In the genomic region with DNA sequence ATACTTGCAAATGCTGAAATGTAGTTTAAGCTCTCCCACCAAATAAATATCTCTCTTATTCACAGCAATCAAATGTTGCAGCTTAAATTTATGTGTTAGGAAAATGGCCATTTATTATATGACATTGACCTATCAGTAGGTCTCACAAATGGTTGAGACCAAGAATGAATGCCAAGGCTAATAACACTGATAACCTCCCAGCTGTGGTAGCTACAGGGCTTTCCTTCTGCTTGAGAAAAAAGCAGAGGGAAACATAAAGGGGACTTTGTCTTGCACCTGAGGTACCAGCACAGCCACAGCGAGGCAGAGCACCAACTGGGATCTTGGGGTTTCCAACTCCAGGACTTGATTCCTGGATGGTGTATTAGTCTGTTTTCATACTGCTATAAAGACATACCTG, we compare ENCODE assay signal across 11 cellular contexts.
"Had no signal": no experiment of that assay in that cellular context is flagged by ENCODE, and none has a peak within 500 bp of the region (broad histone marks: within the 10 kb centered on the region; RNA-seq: fewer than 3 reads in every experiment).

No MANE protein-coding gene starts in this region.

- H3K9me3 ChIP-seq: HAP-1 had no signal

- FAIRE-seq: H1, H54 had no signal

- DNase-seq: GM23248, GOT3, H7, H9, HCEC 1CT, HFFc6 had no signal

- ATAC-seq: GM23338, HCT116 had no signal

- H3K36me3 ChIP-seq: HAP-1 had no signal

- H3K27ac ChIP-seq: GM23248 had no signal

- H3K4me1 ChIP-seq: HAP-1 had no signal

- H3K4me3 ChIP-seq: GM23248, GM23338, HAP-1 had no signal
